ENCODE assay signal across 9 cellular contexts in the genomic region with DNA sequence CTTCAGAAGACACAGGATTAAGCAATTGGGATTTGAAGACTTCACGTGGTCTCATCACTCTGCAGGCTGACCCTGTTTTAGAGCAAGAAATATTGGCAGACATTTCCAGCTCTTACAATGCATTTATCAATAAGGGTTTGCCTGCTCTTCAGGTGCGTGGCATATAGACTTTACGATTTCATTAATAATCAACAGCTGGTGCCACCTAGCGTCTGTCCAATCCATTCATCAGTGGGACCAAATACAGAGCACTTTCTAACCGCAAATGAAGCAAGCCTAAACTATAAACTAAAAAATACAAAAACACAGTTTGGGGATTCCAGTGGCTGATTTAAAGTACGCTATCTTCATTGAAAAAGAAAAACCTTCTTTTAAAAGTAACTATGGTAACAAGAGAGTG.
DNase-seq lines count a peak whose midpoint lies in the region; FAIRE-seq and TF ChIP-seq lines count a peak whose summit lies in the region.
"Had no signal": no experiment of that assay in that cellular context is flagged by ENCODE, and none has a peak within 500 bp of the region (broad histone marks: within the 10 kb centered on the region; RNA-seq: fewer than 3 reads in every experiment).

No MANE protein-coding gene starts in this region.

- DNase-seq in AG04449 (ENCODE audit: low read depth, low spot score) (no peak), HAP-1 (ENCODE audit: low spot score in 2 of 2) (peak; percentile 36 to 39), SK-N-DZ (ENCODE audit: low spot score) (peak; percentile 2), islet precursor cell (peak; percentile 54), RCC 7860 (ENCODE audit: low spot score) (no peak), AG08395 (ENCODE audit: low spot score) (no peak), NCI-H2029 treated with DMSO at 0.1 percent for 48 hours (lab: John Stamatoyannopoulos, UW) (no peak), GF-D8 (lab: John Stamatoyannopoulos, UW) (no peak)

- no peaks in the 10 kb centered on the region for H3K9me3 ChIP-seq in HAP-1

- in situ Hi-C loops in HAP-1 (cut with MboI; ENCODE audit: low sequenced_read_pairs) = no loop called here

- H3K4me1 ChIP-seq in HAP-1 = no peaks in the 10 kb centered on the region

- H3K4me3 ChIP-seq in AG04449 (ENCODE audit: low read depth, low read length) (no peak overlapping the region), HAP-1 (no peak overlapping the region)

- FAIRE-seq in RCC 7860 (lab: Jason Lieb, UNC) = no peak
- FAIRE-seq: endometrium had no signal

- CTCF ChIA-PET in AG04449 (lab: Yijun Ruan, JAX) = interaction anchor here (2.5 kb wide), 1 partner anchor 807 kb away, joined by 8 read pairs; no protein-coding TSS in a partner anchor

- TF ChIP-seq CTCF in AG04449 (IDR thresholded peaks at IDR 0.05; ENCODE audit: insufficient read depth, low read length, missing control alignments) = peak; percentile 1

- H3K36me3 ChIP-seq in HAP-1 (replicated peaks) = no peaks in the 10 kb centered on the region

- H3K27me3 ChIP-seq in HAP-1 (ENCODE audit: low read depth) = no peaks in the 10 kb centered on the region

- POLR2A ChIA-PET in AG04449 (lab: Yijun Ruan, JAX) = no interaction called here

Comparison
In these comparisons a context has a peak if more than half of its experiments do, and no peak if none do; other contexts are left out.
1. DNase-seq: peak in HAP-1 (2 of 2), SK-N-DZ (single experiment) and islet precursor cell (single experiment); none in AG04449 (single experiment), RCC 7860 (single experiment), AG08395 (single experiment), NCI-H2029 treated with DMSO at 0.1 percent for 48 hours (single experiment) and GF-D8 (single experiment).